Comparison of ENCODE assay signal across 23 cellular contexts in the genomic region with DNA sequence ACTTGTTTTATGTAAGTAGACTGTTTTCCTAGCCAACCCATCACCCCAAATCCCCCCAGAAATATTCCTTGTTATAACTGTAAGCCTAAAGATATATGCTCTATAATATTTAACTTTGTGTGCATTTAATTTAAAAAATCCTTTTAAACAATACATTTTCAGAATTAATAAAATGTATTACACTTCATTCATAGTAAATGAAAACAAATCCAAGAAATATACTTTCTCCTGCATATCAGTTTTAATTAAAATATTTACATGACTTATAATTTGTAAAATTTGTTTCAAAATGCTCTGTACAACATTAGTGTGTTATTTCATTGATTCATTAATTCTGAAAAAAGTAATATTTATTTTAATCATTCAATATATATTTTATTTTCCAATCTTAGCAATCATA.
DNase-seq lines count a peak whose midpoint lies in the region; ATAC-seq, FAIRE-seq and TF ChIP-seq lines count a peak whose summit lies in the region.
"Had no signal": no experiment of that assay in that cellular context is flagged by ENCODE, and none has a peak within 500 bp of the region (broad histone marks: within the 10 kb centered on the region; RNA-seq: fewer than 3 reads in every experiment).

No MANE protein-coding gene starts in this region.

- POLR2A ChIA-PET in HEK293 (lab: Yijun Ruan, JAX): no interaction called here

- H3K36me3 ChIP-seq in HEK293 (ENCODE audit: control insufficient read depth in 2 of 2, insufficient read depth in 1 of 2, low read length in 2 of 2): no peaks in the 10 kb centered on the region
- no peaks in the 10 kb centered on the region for H3K36me3 ChIP-seq in small intestine (ENCODE audit: control insufficient read depth in 2 of 2, insufficient read depth in 2 of 2, low read length in 2 of 2)
- H3K36me3 ChIP-seq: BLaER1 treated with 17β-estradiol and CSF1 and Interleukin-3, amounts not matched to agents 10 nM and 100 nM had no signal

- H3K27ac ChIP-seq in HEK293 (ENCODE audit: extremely low read depth, low read depth, low read length) (no peak overlapping the region), small intestine (ENCODE audit: low read depth in 1 of 2, low read length in 1 of 2) (no peak overlapping the region)
- H3K27ac ChIP-seq: A549; BLaER1 treated with 17β-estradiol and CSF1 and Interleukin-3, amounts not matched to agents 10 nM and 100 nM; C4-2B had no signal

- ATAC-seq in activated T-cell treated with anti-CD3 and anti-CD28 coated beads, Interleukin-2, amount 50 U/mL, for 4 hours: no peak
- ATAC-seq in SK-N-SH treated with all-trans-retinoic acid at 6 μM for 48 hours: no peak
- ATAC-seq: A549; CD8-positive, alpha-beta T cell had no signal

- H3K27me3 Mint-ChIP-seq in activated T-cell treated with anti-CD3 and anti-CD28 coated beads, Interleukin-2, amount 50 U/mL, for 4 hours (ENCODE audit: low read depth): no peaks in the 10 kb centered on the region
- H3K27me3 Mint-ChIP-seq: B cell; CD4-positive, alpha-beta T cell had no signal

- H3K4me3 ChIP-seq in HEK293 (ENCODE audit: low read depth, low read length) (no peak overlapping the region), small intestine (ENCODE audit: low read depth in 1 of 2, low read length in 2 of 2) (no peak overlapping the region)
- H3K4me3 ChIP-seq: A549; BLaER1 treated with 17β-estradiol and CSF1 and Interleukin-3, amounts not matched to agents 10 nM and 100 nM had no signal

- H3K9me3 Mint-ChIP-seq in activated T-cell treated with anti-CD3 and anti-CD28 coated beads, Interleukin-2, amount 50 U/mL, for 4 hours: no peaks in the 10 kb centered on the region

- H3K27me3 ChIP-seq in small intestine (ENCODE audit: control insufficient read depth in 2 of 2, insufficient read depth in 2 of 2, low read length in 2 of 2): no peaks in the 10 kb centered on the region
- H3K27me3 ChIP-seq: BLaER1 treated with 17β-estradiol and CSF1 and Interleukin-3, amounts not matched to agents 10 nM and 100 nM had no signal

- peak; percentile 5 for FAIRE-seq in RCC 7860 (lab: Jason Lieb, UNC)
- peak; percentile 60 for FAIRE-seq in frontal cortex (lab: Jason Lieb, UNC)
- peak; percentile 78 for FAIRE-seq in small intestine (lab: Jason Lieb, UNC)
- FAIRE-seq: A549, D721Med, GM12891, GM19239 had no signal

- no peaks in the 10 kb centered on the region for H3K4me1 ChIP-seq in HEK293 (ENCODE audit: control insufficient read depth, insufficient read depth, low read length)
- no peaks in the 10 kb centered on the region for H3K4me1 ChIP-seq in small intestine (ENCODE audit: control insufficient read depth in 2 of 2, insufficient read depth in 1 of 2, low read depth in 1 of 2, low read length in 1 of 2)
- H3K4me1 ChIP-seq: A549, Caco-2 had no signal

- no peaks in the 10 kb centered on the region for H3K36me3 Mint-ChIP-seq in activated T-cell treated with anti-CD3 and anti-CD28 coated beads, Interleukin-2, amount 50 U/mL, for 4 hours (ENCODE audit: insufficient read depth)
- H3K36me3 Mint-ChIP-seq: CD8-positive, alpha-beta T cell had no signal

- TF ChIP-seq CTCF in HEK293 (tag by site-specific recombination; IDR thresholded peaks at IDR 0.05): no peak

- H3K4me1 Mint-ChIP-seq in activated T-cell treated with anti-CD3 and anti-CD28 coated beads, Interleukin-2, amount 50 U/mL, for 4 hours (ENCODE audit: low read depth): no peaks in the 10 kb centered on the region
- H3K4me1 Mint-ChIP-seq: B cell had no signal

- H3K4me3 Mint-ChIP-seq in activated T-cell treated with anti-CD3 and anti-CD28 coated beads, Interleukin-2, amount 50 U/mL, for 4 hours: no peak overlapping the region
- H3K4me3 Mint-ChIP-seq: B cell; CD4-positive, alpha-beta T cell; CD8-positive, alpha-beta T cell had no signal

- CTCF ChIA-PET in HEK293 (lab: Yijun Ruan, JAX): no interaction called here

- H3K9me3 ChIP-seq in HEK293 (ENCODE audit: control insufficient read depth, insufficient read depth, low read depth, low read length): no peaks in the 10 kb centered on the region
- no peaks in the 10 kb centered on the region for H3K9me3 ChIP-seq in small intestine (ENCODE audit: control insufficient read depth, low read depth)
- H3K9me3 ChIP-seq: A549; BLaER1 treated with 17β-estradiol and CSF1 and Interleukin-3, amounts not matched to agents 10 nM and 100 nM; Caco-2 had no signal

- DNase-seq in RCC 7860 (ENCODE audit: low spot score) (no peak), frontal cortex (ENCODE audit: low spot score in 2 of 2) (no peak), small intestine (no peak), medulla oblongata (ENCODE audit: extremely low spot score) (no peak), T-helper 1 cell (no peak)
- no peak for DNase-seq in activated T-cell treated with anti-CD3 and anti-CD28 coated beads, Interleukin-2, amount 50 U/mL, for 4 hours
- DNase-seq: 8988T; AML-193; Caco-2; Calu3; CD4-positive, alpha-beta T cell; CD8-positive, alpha-beta T cell; DMS79 treated with DMSO at 0.1 percent for 48 hours; GF-D8 had no signal

TF ChIP-seq in HEK293, 187 proteins besides CTCF, POLR2A, EP300 and RAD21 (continues in another document):
- no peak for TF ChIP-seq ZNF639 (tag by site-specific recombination; IDR thresholded peaks at IDR 0.05)
- TF ChIP-seq TCF7L2 (IDR thresholded peaks at IDR 0.05; ENCODE audit: borderline replicate concordance, low read depth, low read length): peak; percentile 10; the same call in 1 of the 2 replicates
- no peak for TF ChIP-seq ZSCAN16 (tag by site-specific recombination; IDR thresholded peaks at IDR 0.05)

TF ChIP-seq in SK-N-SH treated with all-trans-retinoic acid at 6 μM for 48 hours, 23 proteins besides CTCF, POLR2A, EP300 and RAD21 (continues in another document):
- TF ChIP-seq POU6F1 (CRISPR knock-in tag; IDR thresholded peaks at IDR 0.05; ENCODE audit: borderline replicate concordance, low read depth): no peak
- TF ChIP-seq, protein P1, sequence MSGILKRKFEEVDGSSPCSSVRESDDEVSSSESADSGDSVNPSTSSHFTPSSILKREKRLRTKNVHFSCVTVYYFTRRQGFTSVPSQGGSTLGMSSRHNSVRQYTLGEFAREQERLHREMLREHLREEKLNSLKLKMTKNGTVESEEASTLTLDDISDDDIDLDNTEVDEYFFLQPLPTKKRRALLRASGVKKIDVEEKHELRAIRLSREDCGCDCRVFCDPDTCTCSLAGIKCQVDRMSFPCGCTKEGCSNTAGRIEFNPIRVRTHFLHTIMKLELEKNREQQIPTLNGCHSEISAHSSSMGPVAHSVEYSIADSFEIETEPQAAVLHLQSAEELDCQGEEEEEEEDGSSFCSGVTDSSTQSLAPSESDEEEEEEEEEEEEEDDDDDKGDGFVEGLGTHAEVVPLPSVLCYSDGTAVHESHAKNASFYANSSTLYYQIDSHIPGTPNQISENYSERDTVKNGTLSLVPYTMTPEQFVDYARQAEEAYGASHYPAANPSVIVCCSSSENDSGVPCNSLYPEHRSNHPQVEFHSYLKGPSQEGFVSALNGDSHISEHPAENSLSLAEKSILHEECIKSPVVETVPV (CRISPR knock-in tag; IDR thresholded peaks at IDR 0.05): no peak
- no peak for TF ChIP-seq GLIS3 (CRISPR knock-in tag; IDR thresholded peaks at IDR 0.05)
- TF ChIP-seq RARB (CRISPR knock-in tag; IDR thresholded peaks at IDR 0.05): no peak
- TF ChIP-seq ISL1 (CRISPR knock-in tag; IDR thresholded peaks at IDR 0.05): no peak
- TF ChIP-seq ZNF565 (CRISPR knock-in tag; conservative IDR thresholded peaks at IDR 0.05; ENCODE audit: low read depth): no peak
- TF ChIP-seq BACH2 (CRISPR knock-in tag; IDR thresholded peaks at IDR 0.05; ENCODE audit: borderline replicate concordance): no peak
- no peak for TF ChIP-seq SNAI2 (CRISPR knock-in tag; IDR thresholded peaks at IDR 0.05)
- TF ChIP-seq ZNF8 (CRISPR knock-in tag; IDR thresholded peaks at IDR 0.05): no peak
- no peak for TF ChIP-seq PATZ1 (CRISPR knock-in tag; IDR thresholded peaks at IDR 0.05; ENCODE audit: borderline replicate concordance)
- TF ChIP-seq PPARA (CRISPR knock-in tag; IDR thresholded peaks at IDR 0.05; ENCODE audit: borderline replicate concordance): no peak
- TF ChIP-seq ZFP30 (CRISPR knock-in tag; IDR thresholded peaks at IDR 0.05): no peak
- TF ChIP-seq CSDC2 (CRISPR knock-in tag; IDR thresholded peaks at IDR 0.05): no peak
- TF ChIP-seq ESRRG (CRISPR knock-in tag; IDR thresholded peaks at IDR 0.05): no peak
